Comparison of ENCODE assay signal across 23 cellular contexts in genomic region chr10:98019784-98020183, GRCh38. TPM values are rescaled to one million over a fixed set of nuclear protein-coding genes. Genes with fewer than 3 reads are reported as not detected.
"Had no signal": no experiment of that assay in that cellular context is flagged by ENCODE, and none has a peak within 500 bp of the region (broad histone marks: within the 10 kb centered on the region; RNA-seq: fewer than 3 reads in every experiment).

No MANE protein-coding gene starts in this region.

- H3K27ac ChIP-seq: SJSA1, SK-N-MC had no signal

- H3K4me3 ChIP-seq: SJSA1, SK-N-MC had no signal

- H3K9me3 ChIP-seq: SJSA1 had no signal

- H3K4me1 ChIP-seq: SJSA1 had no signal

- H3K36me3 ChIP-seq: SJSA1 had no signal

- DNase-seq: KBM-7, MV-4-11, NCI-H1048, NCI-H1105, NCI-H1417, NCI-H1436 treated with DMSO at 0.1 percent for 48 hours, NCI-H1694, NCI-H187 treated with DMSO at 0.1 percent for 48 hours, NCI-H2029 treated with DMSO at 0.1 percent for 48 hours, NCI-H2107, NCI-H345, NCI-H446 treated with DMSO at 0.1 percent for 48 hours, NCI-H510A treated with DMSO at 0.1 percent for 48 hours, NCI-H526, NCI-H82, Right ventricle myocardium superior, RPMI8226, SIG-M5 had no signal

RNA-seq across cellular contexts. Expression of gene CRTAC1, which starts 10.6 kb away (rescaled TPM):
- total RNA-seq: HT-29, LHCN-M2, MCF 10A, SJSA1 had no signal
